In the genomic region with DNA sequence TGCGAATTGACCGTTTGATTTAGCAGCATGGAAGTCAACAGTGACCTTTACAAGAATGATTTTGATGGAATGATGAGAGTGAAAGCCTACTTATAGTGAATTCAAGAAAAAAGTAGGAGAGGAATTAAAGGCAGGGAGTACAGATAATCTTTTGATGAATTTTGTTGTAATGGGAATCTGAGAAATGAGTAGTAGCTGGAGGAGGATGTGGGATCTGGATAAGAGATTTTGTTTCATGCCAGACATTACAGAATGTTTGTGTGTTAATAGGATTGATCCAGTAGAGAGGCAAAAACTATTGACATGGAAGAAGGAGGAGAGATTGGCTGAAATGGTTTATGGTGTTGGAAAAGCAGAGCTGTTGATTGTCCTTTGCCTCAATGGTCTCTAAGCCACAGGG, we compare ENCODE assay signal across 13 cellular contexts. TPM values are rescaled to one million over a fixed set of nuclear protein-coding genes. Genes with fewer than 3 reads are reported as not detected.
DNase-seq lines count a peak whose midpoint lies in the region; ATAC-seq and TF ChIP-seq lines count a peak whose summit lies in the region.
"Had no signal": no experiment of that assay in that cellular context is flagged by ENCODE, and none has a peak within 500 bp of the region (broad histone marks: within the 10 kb centered on the region; RNA-seq: fewer than 3 reads in every experiment).

No MANE protein-coding gene starts in this region.

- H3K9me3 Mint-ChIP-seq in activated naive CD8-positive, alpha-beta T cell treated with anti-CD3 and anti-CD28 coated beads, Interleukin-2, amount 50 U/mL, for 24 hours: no peaks in the 10 kb centered on the region
- no peaks in the 10 kb centered on the region for H3K9me3 Mint-ChIP-seq in naive thymus-derived CD8-positive, alpha-beta T cell

- H3K4me1 ChIP-seq in ACC112 (ENCODE audit: control insufficient read depth, insufficient read depth, low read length, unreplicated experiment) (peaks cover 23% of the 10 kb centered on the region), spleen (peaks cover 0 to 36% (median 17%) of the 10 kb centered on the region in 6 donors)
- H3K4me1 ChIP-seq: BE2C had no signal

- peak overlapping the region; percentile 37 for H3K4me3 Mint-ChIP-seq in activated naive CD8-positive, alpha-beta T cell treated with anti-CD3 and anti-CD28 coated beads, Interleukin-2, amount 50 U/mL, for 24 hours
- H3K4me3 Mint-ChIP-seq in naive thymus-derived CD8-positive, alpha-beta T cell: peak overlapping the region in 4 of 10 donors; percentile 8 to 41 (median 18)

- no peaks in the 10 kb centered on the region for H3K27me3 Mint-ChIP-seq in activated naive CD8-positive, alpha-beta T cell treated with anti-CD3 and anti-CD28 coated beads, Interleukin-2, amount 50 U/mL, for 24 hours
- H3K27me3 Mint-ChIP-seq in naive thymus-derived CD8-positive, alpha-beta T cell: no peaks in the 10 kb centered on the region

- H2AFZ ChIP-seq in ACC112 (ENCODE audit: low read length, unreplicated experiment): no peak overlapping the region

- POLR2A ChIA-PET in naive thymus-derived CD8-positive, alpha-beta T cell (lab: Charles Lee): interaction anchor here (0.7 kb wide), 2 partner anchors 57 to 862 kb away, joined by 3 to 4 read pairs; no protein-coding TSS in a partner anchor

- peak; percentile 19 for DNase-seq in HT-29 (ENCODE audit: low spot score)
- DNase-seq in activated naive CD8-positive, alpha-beta T cell treated with anti-CD3 and anti-CD28 coated beads, Interleukin-2, amount 50 U/mL, for 24 hours: no peak
- no peak for DNase-seq in naive thymus-derived CD8-positive, alpha-beta T cell
- no peak for DNase-seq in NCI-H2081 (lab: John Stamatoyannopoulos, UW)
- no peak for DNase-seq in spleen
- DNase-seq: activated CD4-positive, CD25-positive, alpha-beta regulatory T cell treated with anti-CD3 and anti-CD28 coated beads, Interleukin-2, amount 50 U/mL, for 72 hours; BE2C; kidney; NCI-H1436; SIG-M5 had no signal

- H3K36me3 ChIP-seq in ACC112 (ENCODE audit: insufficient read depth, low read length) (peaks cover 3% of the 10 kb centered on the region; the same call in 1 of the 2 replicates), spleen (peaks cover 0 to 58% (median 19%) of the 10 kb centered on the region in 6 donors)
- H3K36me3 ChIP-seq: BE2C had no signal

- no peak for TF ChIP-seq POLR2A in spleen (IDR thresholded peaks at IDR 0.05)

- intact Hi-C loops in spleen (cut with DNase I; ENCODE audit: low total_unique reads): no loop called here

- peaks cover 23% of the 10 kb centered on the region for H3K36me3 Mint-ChIP-seq in activated naive CD8-positive, alpha-beta T cell treated with anti-CD3 and anti-CD28 coated beads, Interleukin-2, amount 50 U/mL, for 24 hours (ENCODE audit: low read depth)
- H3K36me3 Mint-ChIP-seq in naive thymus-derived CD8-positive, alpha-beta T cell: peaks cover 5 to 21% (median 7%) of the 10 kb centered on the region in 3 donors

- peak overlapping the region; percentile 99 for H3K27ac Mint-ChIP-seq in activated naive CD8-positive, alpha-beta T cell treated with anti-CD3 and anti-CD28 coated beads, Interleukin-2, amount 50 U/mL, for 24 hours
- peak overlapping the region in 7 of 10 donors; percentile 3 to 89 (median 77) for H3K27ac Mint-ChIP-seq in naive thymus-derived CD8-positive, alpha-beta T cell

- H3K9me3 ChIP-seq in spleen: no peaks in the 10 kb centered on the region
- H3K9me3 ChIP-seq: BE2C had no signal

- H3K4me3 ChIP-seq in ACC112 (ENCODE audit: low read depth, low read length) (no peak overlapping the region), spleen (no peak overlapping the region)

- H3K27ac ChIP-seq in ACC112 (ENCODE audit: low read depth, low read length): peak overlapping the region; percentile 75
- no peak overlapping the region for H3K27ac ChIP-seq in spleen

- 86 to 91% (median 87%) methylated on average over 2 of the region's 2 CpGs for WGBS in spleen, 5 donors

- no peak for TF ChIP-seq CTCF in spleen (IDR thresholded peaks at IDR 0.05 in 8 of 11, conservative IDR thresholded peaks at IDR 0.05 in 3 of 11)

- H3K27me3 ChIP-seq in ACC112 (ENCODE audit: insufficient read depth, low read length) (no peaks in the 10 kb centered on the region), spleen (replicated peaks in 1 of 7) (no peaks in the 10 kb centered on the region)
- H3K27me3 ChIP-seq: BE2C had no signal

- H3K4me1 Mint-ChIP-seq in activated naive CD8-positive, alpha-beta T cell treated with anti-CD3 and anti-CD28 coated beads, Interleukin-2, amount 50 U/mL, for 24 hours: peaks cover 55% of the 10 kb centered on the region
- H3K4me1 Mint-ChIP-seq in naive thymus-derived CD8-positive, alpha-beta T cell: peaks cover 26 to 61% (median 54%) of the 10 kb centered on the region in 4 donors

- no peaks in the 10 kb centered on the region for H3K79me2 ChIP-seq in ACC112 (ENCODE audit: control insufficient read depth, insufficient read depth, low read length, unreplicated experiment)

- ATAC-seq in activated naive CD8-positive, alpha-beta T cell treated with anti-CD3 and anti-CD28 coated beads, Interleukin-2, amount 50 U/mL, for 24 hours: no peak
- ATAC-seq in naive thymus-derived CD8-positive, alpha-beta T cell: no peak
- ATAC-seq in GM21447 (IDR thresholded peaks at IDR 0.05; ENCODE audit: unreplicated experiment): no peak
- ATAC-seq in HG02759 (IDR thresholded peaks at IDR 0.05; ENCODE audit: unreplicated experiment): no peak

RNA-seq across cellular contexts. Expression of a gene that starts 17.4 kb away (rescaled TPM):
- 19.4 and 22.8 TPM in 2 replicates for total RNA-seq in HT-29 (2014; rRNA removed; shearing (Covaris generic))
- total RNA-seq in naive thymus-derived CD8-positive, alpha-beta T cell: 10 to 100 TPM; 66.1 to 68.2 TPM
- polyA plus RNA-seq in naive thymus-derived CD8-positive, alpha-beta T cell: 10 to 100 TPM; 10.2 to 23.7 (median 13.5) TPM
- 10 to 100 TPM; 35.8 to 55.7 (median 43.9) TPM for total RNA-seq in spleen
- 1 to 10 TPM; 2.4 to 6.9 (median 2.9) TPM for polyA plus RNA-seq in spleen

RNA-seq across cellular contexts. Expression of a gene that starts 55.4 kb away (rescaled TPM):
- 5.4 and 6.1 TPM in 2 replicates for total RNA-seq in HT-29 (2014; rRNA removed; shearing (Covaris generic))
- 10 to 100 TPM; 25.8 to 27.2 TPM for total RNA-seq in naive thymus-derived CD8-positive, alpha-beta T cell
- 10 to 100 TPM; 19.7 to 24.3 (median 24.2) TPM for polyA plus RNA-seq in naive thymus-derived CD8-positive, alpha-beta T cell
- 10 to 100 TPM; 18.2 to 31.9 (median 25.6) TPM for total RNA-seq in spleen
- polyA plus RNA-seq in spleen: 10 to 100 TPM; 17.3 to 27.6 (median 20.0) TPM
